ENCODE assay signal across 18 cellular contexts in genomic region chr5:148107608-148108007, GRCh38. TPM values are rescaled to one million over a fixed set of nuclear protein-coding genes. Genes with fewer than 3 reads are reported as not detected.
DNase-seq lines count a peak whose midpoint lies in the region; ATAC-seq, FAIRE-seq and TF ChIP-seq lines count a peak whose summit lies in the region.
"Had no signal": no experiment of that assay in that cellular context is flagged by ENCODE, and none has a peak within 500 bp of the region (broad histone marks: within the 10 kb centered on the region; RNA-seq: fewer than 3 reads in every experiment).

No MANE protein-coding gene starts in this region.

- TF ChIP-seq EP300 in HepG2 (IDR thresholded peaks at IDR 0.05; ENCODE audit: low read depth in 2 of 2, low read length in 2 of 2) (no peak), HepG2 (CRISPR knock-in tag; IDR thresholded peaks at IDR 0.05; ENCODE audit: borderline replicate concordance) (no peak)

- H4K20me1 ChIP-seq in HepG2 (ENCODE audit: insufficient read depth, low read length) (no peaks in the 10 kb centered on the region), OCI-LY3 (ENCODE audit: insufficient read depth, low read length) (no peaks in the 10 kb centered on the region), endothelial cell of umbilical vein (replicated peaks; ENCODE audit: control insufficient read depth, extremely low read depth, insufficient read depth, low read length) (no peaks in the 10 kb centered on the region)

- H2AFZ ChIP-seq in HepG2 (ENCODE audit: low read length) = no peak overlapping the region
- H2AFZ ChIP-seq in OCI-LY3 (ENCODE audit: low read depth, low read length) = peak overlapping the region; percentile 69; the same call in 1 of the 2 replicates
- no peak overlapping the region for H2AFZ ChIP-seq in endothelial cell of umbilical vein (ENCODE audit: low read depth, low read length)

- no peak for TF ChIP-seq POLR2A in HepG2 (IDR thresholded peaks at IDR 0.05; ENCODE audit: insufficient read depth in 1 of 2, low read depth in 2 of 2, low read length in 2 of 2)
- TF ChIP-seq POLR2A in endothelial cell of umbilical vein (IDR thresholded peaks at IDR 0.05; ENCODE audit: low read depth, low read length) = no peak

- dilution Hi-C loops in endothelial cell of umbilical vein (cut with MboI; ENCODE audit: extremely low pct_ligation_motif_present, low sequenced_read_pairs) = no loop called here

- H3K9ac ChIP-seq in liver (ENCODE audit: low read depth in 1 of 2, low read length in 2 of 2) = no peak overlapping the region
- no peak overlapping the region for H3K9ac ChIP-seq in HepG2 (ENCODE audit: insufficient read depth, low read depth, low read length)
- H3K9ac ChIP-seq in OCI-LY3 (ENCODE audit: low read length) = peak overlapping the region; percentile 23; the same call in 1 of the 2 replicates
- H3K9ac ChIP-seq in endothelial cell of umbilical vein (replicated peaks; ENCODE audit: extremely low read depth, insufficient read depth, low read length) = no peak overlapping the region

- ATAC-seq in HepG2 (no peak), GM19452 (IDR thresholded peaks at IDR 0.05; ENCODE audit: unreplicated experiment) (no peak)
- ATAC-seq: Right ventricle myocardium inferior had no signal

- H3K4me2 ChIP-seq in HepG2 (ENCODE audit: low read depth, low read length) (no peak overlapping the region), OCI-LY3 (ENCODE audit: low read length) (no peak overlapping the region), endothelial cell of umbilical vein (ENCODE audit: insufficient read depth, low read length) (no peak overlapping the region)

- POLR2A ChIA-PET in HepG2 (lab: Yijun Ruan, JAX) (no interaction called here), endothelial cell of umbilical vein (lab: Charles Lee) (no interaction called here)

- H3K36me3 ChIP-seq in liver (ENCODE audit: control insufficient read depth in 4 of 4, insufficient read depth in 3 of 4, low read depth in 1 of 4, low read length in 3 of 4) (no peaks in the 10 kb centered on the region), HepG2 (replicated peaks in 1 of 2; ENCODE audit: control insufficient read depth in 1 of 2, insufficient read depth in 2 of 2, low read length in 2 of 2) (no peaks in the 10 kb centered on the region), OCI-LY3 (replicated peaks; ENCODE audit: low read depth, low read length) (no peaks in the 10 kb centered on the region), endothelial cell of umbilical vein (ENCODE audit: control insufficient read depth in 2 of 2, extremely low read depth in 1 of 2, insufficient read depth in 2 of 2, low read length in 2 of 2) (no peaks in the 10 kb centered on the region)
- H3K36me3 ChIP-seq: ovary had no signal

- FAIRE-seq in HepG2 (lab: Jason Lieb, UNC) (no peak), endothelial cell of umbilical vein (lab: Jason Lieb, UNC) (no peak)

- peak; percentile 79 to 84 for TF ChIP-seq RAD21 in liver (IDR thresholded peaks at IDR 0.05)
- TF ChIP-seq RAD21 in HepG2 (CRISPR knock-in tag; IDR thresholded peaks at IDR 0.05) = no peak

- no peak for DNase-seq in HepG2 (ENCODE audit: low spot score)
- DNase-seq in endothelial cell of umbilical vein (ENCODE audit: low read depth, low spot score) = peak; percentile 35
- no peak for DNase-seq in nucleus accumbens (lab: John Stamatoyannopoulos, UW)
- no peak for DNase-seq in posterior cingulate gyrus
- no peak for DNase-seq in hippocampal formation (lab: John Stamatoyannopoulos, UW)
- DNase-seq: activated CD4-positive, alpha-beta T cell treated with anti-CD3 and anti-CD28 coated beads, Interleukin-2, amount 10 ng/mL, durations not matched to agents 7 days and 5 days; DMS79 treated with DMSO at 0.1 percent for 48 hours; effector memory CD4-positive, alpha-beta T cell; foreskin fibroblast; IMR-90; NCI-H1105 treated with DMSO at 0.1 percent for 48 hours; NCI-H446 treated with DMSO at 0.1 percent for 48 hours; ovary; stimulated activated naive CD4-positive, alpha-beta T cell had no signal

- no TSS peak for BruUV-seq in HepG2 (replicated peaks; lab: Mats Ljungman, UMichigan)
- no TSS peak for BruUV-seq in endothelial cell of umbilical vein (replicated peaks; lab: Mats Ljungman, UMichigan)

- H3K27ac ChIP-seq in liver (ENCODE audit: low read depth in 1 of 2, low read length in 2 of 2) (no peak overlapping the region), HepG2 (ENCODE audit: extremely low read length, insufficient read depth, low read length) (no peak overlapping the region), OCI-LY3 (ENCODE audit: low read length) (peak overlapping the region; percentile 25; the same call in 1 of the 2 replicates), endothelial cell of umbilical vein (ENCODE audit: insufficient read depth, low read depth, low read length) (no peak overlapping the region)
- H3K27ac ChIP-seq: ovary had no signal

- H3K79me2 ChIP-seq in HepG2 (ENCODE audit: insufficient read depth, low read length) = no peaks in the 10 kb centered on the region
- no peaks in the 10 kb centered on the region for H3K79me2 ChIP-seq in OCI-LY3 (ENCODE audit: low read length)
- H3K79me2 ChIP-seq in endothelial cell of umbilical vein (ENCODE audit: control insufficient read depth, insufficient read depth, low read length) = no peaks in the 10 kb centered on the region

- in situ Hi-C loops in HepG2 (cut with HindIII; ENCODE audit: extremely low pct_ligation_motif_present, low pct_unique_long_range_greater_than_20kb) = no loop called here

- 18% methylated on average over 3 of the region's 3 CpGs for WGBS in liver
- 2% methylated on average over 3 of the region's 3 CpGs for WGBS in HepG2 (ENCODE audit: low lambda C conversion rate)

- peak; percentile 40 for TF ChIP-seq CTCF in liver (IDR thresholded peaks at IDR 0.05; ENCODE audit: low read depth, low read length, missing input control)
- no peak for TF ChIP-seq CTCF in HepG2 (CRISPR knock-in tag; IDR thresholded peaks at IDR 0.05)
- TF ChIP-seq CTCF in OCI-LY3 (IDR thresholded peaks at IDR 0.05; ENCODE audit: low read depth, low read length) = peak; percentile 58
- TF ChIP-seq CTCF in endothelial cell of umbilical vein (IDR thresholded peaks at IDR 0.05; ENCODE audit: extremely low read depth in 1 of 2, insufficient read depth in 1 of 2, low read depth in 1 of 2, low read length in 2 of 2) = no peak

- CTCF ChIA-PET in HepG2 (lab: Yijun Ruan, JAX; ENCODE audit: low intra/inter-chr PET ratio, low total read pairs) (no interaction called here), endothelial cell of umbilical vein (lab: Charles Lee) (interaction anchor here (0.5 to 1.9 kb wide), 10 partner anchors 21 to 250 kb away, joined by 3 to 18 read pairs (median 5); no protein-coding TSS in a partner anchor)

- H3K27me3 ChIP-seq in liver (ENCODE audit: control insufficient read depth in 4 of 4, insufficient read depth in 4 of 4, low read length in 3 of 4) (no peaks in the 10 kb centered on the region), HepG2 (ENCODE audit: control insufficient read depth in 1 of 2, insufficient read depth in 2 of 2, low read length in 2 of 2) (no peaks in the 10 kb centered on the region), OCI-LY3 (ENCODE audit: low read depth, low read length) (no peaks in the 10 kb centered on the region), endothelial cell of umbilical vein (ENCODE audit: control insufficient read depth in 2 of 2, insufficient read depth in 2 of 2, low read length in 2 of 2) (no peaks in the 10 kb centered on the region)
- H3K27me3 ChIP-seq: ovary had no signal

- H3K4me3 ChIP-seq in liver (ENCODE audit: low read depth in 1 of 3, low read length in 3 of 3) (no peak overlapping the region), HepG2 (replicated peaks in 1 of 3; ENCODE audit: insufficient read depth in 1 of 3, low read depth in 2 of 3, low read length in 3 of 3) (no peak overlapping the region), OCI-LY3 (ENCODE audit: low read length) (no peak overlapping the region), endothelial cell of umbilical vein (replicated peaks in 1 of 3; ENCODE audit: insufficient read depth in 1 of 3, low read depth in 1 of 3, low read length in 3 of 3) (no peak overlapping the region)
- H3K4me3 ChIP-seq: ovary had no signal

- no peaks in the 10 kb centered on the region for H3K9me1 ChIP-seq in endothelial cell of umbilical vein (replicated peaks; ENCODE audit: control insufficient read depth, extremely low read depth, insufficient read depth, low read length)

- no peaks in the 10 kb centered on the region for H3K9me3 ChIP-seq in liver (ENCODE audit: control insufficient read depth in 4 of 4, low read length in 3 of 4)
- H3K9me3 ChIP-seq in HepG2 (ENCODE audit: low read length) = no peaks in the 10 kb centered on the region
- H3K9me3 ChIP-seq in OCI-LY3 (ENCODE audit: insufficient read depth, low read length) = no peaks in the 10 kb centered on the region
- no peaks in the 10 kb centered on the region for H3K9me3 ChIP-seq in endothelial cell of umbilical vein (replicated peaks; ENCODE audit: control insufficient read depth, insufficient read depth, low read length)
- H3K9me3 ChIP-seq: ovary had no signal

- intact Hi-C loops in HepG2 (cut with micrococcal nuclease; ENCODE audit: unreplicated experiment) (no loop called here), endothelial cell of umbilical vein (cut with micrococcal nuclease) (loop anchor here (1.0 kb wide), 1 partner anchor 158 kb away; no protein-coding TSS in a partner anchor), posterior cingulate gyrus (cut with DNase I) (no loop called here)

- H3K4me1 ChIP-seq in liver (ENCODE audit: control insufficient read depth in 4 of 4, insufficient read depth in 4 of 4, low read length in 3 of 4) (no peaks in the 10 kb centered on the region), HepG2 (ENCODE audit: insufficient read depth, low read length) (no peaks in the 10 kb centered on the region), OCI-LY3 (ENCODE audit: low read length) (peaks cover 18% of the 10 kb centered on the region), endothelial cell of umbilical vein (ENCODE audit: control insufficient read depth, extremely low read depth, insufficient read depth, low read length) (no peaks in the 10 kb centered on the region)

RNA-seq across cellular contexts. Expression of gene SPINK5, which starts 43.8 kb away (rescaled TPM):
- total RNA-seq in liver = under 1 TPM in 1 of 2 donors, not detected in 1; 0.42 TPM
- under 1 TPM in 1 of 2 donors, not detected in 1; 0.10 TPM for polyA plus RNA-seq in liver
- not detected in 2 replicates for total RNA-seq in HepG2 (2016; rRNA removed; fragmentation: Illumina TruSeq; extraction: Trizol)
- not detected in 2 replicates for total RNA-seq in HepG2 (2016; cell fraction: cytosol; rRNA removed; fragmentation: Illumina TruSeq; extraction: Trizol; ENCODE audit: low read depth)
- total RNA-seq in HepG2 (2016; cell fraction: insoluble cytoplasmic fraction; rRNA removed; fragmentation: Illumina TruSeq; extraction: Trizol) = not detected in 2 replicates
- total RNA-seq in HepG2 (2016; cell fraction: membrane; rRNA removed; fragmentation: Illumina TruSeq; extraction: Trizol) = not detected in 2 replicates
- total RNA-seq in HepG2 (2016; cell fraction: nucleus; rRNA removed; fragmentation: Illumina TruSeq; extraction: Trizol) = not detected in 2 replicates
- 0.01 and 0.03 TPM in 2 replicates for polyA plus RNA-seq in HepG2 (2011; rRNA removed)
- polyA plus RNA-seq in HepG2 (2011; cell fraction: cytosol; rRNA removed) = not detected in 2 replicates
- polyA plus RNA-seq in HepG2 (2011; cell fraction: nucleus; rRNA removed) = 0.07 TPM in 1 of 2 replicates, not detected in the other
- not detected in 2 replicates for polyA plus RNA-seq in HepG2 (2012)
- polyA plus RNA-seq in HepG2 (2016; cell fraction: cytosol; fragmentation: Illumina TruSeq; extraction: Trizol; ENCODE audit: low read depth) = not detected in 2 replicates
- not detected in 2 replicates for polyA plus RNA-seq in HepG2 (2016; cell fraction: insoluble cytoplasmic fraction; fragmentation: Illumina TruSeq; extraction: Trizol; ENCODE audit: low read depth)
- not detected in 2 replicates for polyA plus RNA-seq in HepG2 (2016; cell fraction: membrane; fragmentation: Illumina TruSeq; extraction: Trizol; ENCODE audit: low read depth)
- polyA plus RNA-seq in HepG2 (2016; cell fraction: nucleus; fragmentation: Illumina TruSeq; extraction: Trizol; ENCODE audit: insufficient read depth, low read depth) = not detected in 2 replicates
- polyA minus RNA-seq in HepG2 (2011; rRNA and poly(A)+ RNA removed; ENCODE audit: low replicate concordance) = 1.8 TPM in 1 of 2 replicates, not detected in the other
- not detected in 2 replicates for polyA minus RNA-seq in HepG2 (2011; cell fraction: cytosol; rRNA and poly(A)+ RNA removed)
- polyA minus RNA-seq in HepG2 (2011; cell fraction: nucleus; rRNA and poly(A)+ RNA removed) = 0.12 TPM in 1 of 2 replicates, not detected in the other
- 0.55 and 0.91 TPM in 2 replicates for total RNA-seq in endothelial cell of umbilical vein
- polyA plus RNA-seq in endothelial cell of umbilical vein = 0.06 and 0.12 TPM in 2 replicates
- polyA plus RNA-seq in endothelial cell of umbilical vein (2011; cell fraction: cytosol; rRNA removed) = 0.25 and 0.26 TPM in 2 replicates
- 0.75 and 0.97 TPM in 2 replicates for polyA plus RNA-seq in endothelial cell of umbilical vein (2011; cell fraction: nucleus; rRNA removed)
- 0.14 and 0.36 TPM in 2 replicates for polyA plus RNA-seq in endothelial cell of umbilical vein (2012)
- polyA minus RNA-seq in endothelial cell of umbilical vein = 0.34 TPM in 1 of 2 replicates, not detected in the other
- 7.6 TPM for polyA minus RNA-seq in endothelial cell of umbilical vein (2011; cell fraction: cytosol; rRNA and poly(A)+ RNA removed)
- 0.38 TPM in 1 of 2 replicates, not detected in the other for polyA minus RNA-seq in endothelial cell of umbilical vein (2011; cell fraction: nucleus; rRNA and poly(A)+ RNA removed)
- total RNA-seq: activated CD4-positive, alpha-beta T cell treated with anti-CD3 and anti-CD28 coated beads, Interleukin-2, amount 10 ng/mL, durations not matched to agents 7 days and 5 days; IMR-90 had no signal
- polyA plus RNA-seq: IMR-90 had no signal

Comparison
In these comparisons a context has a peak if more than half of its experiments do, and no peak if none do; other contexts are left out.
1. CTCF ChIP-seq: peak in liver (single experiment) and OCI-LY3 (single experiment); none in HepG2 (single experiment) and endothelial cell of umbilical vein (0 of 2).